Comparison of ENCODE assay signal across 12 cellular contexts in the genomic region with DNA sequence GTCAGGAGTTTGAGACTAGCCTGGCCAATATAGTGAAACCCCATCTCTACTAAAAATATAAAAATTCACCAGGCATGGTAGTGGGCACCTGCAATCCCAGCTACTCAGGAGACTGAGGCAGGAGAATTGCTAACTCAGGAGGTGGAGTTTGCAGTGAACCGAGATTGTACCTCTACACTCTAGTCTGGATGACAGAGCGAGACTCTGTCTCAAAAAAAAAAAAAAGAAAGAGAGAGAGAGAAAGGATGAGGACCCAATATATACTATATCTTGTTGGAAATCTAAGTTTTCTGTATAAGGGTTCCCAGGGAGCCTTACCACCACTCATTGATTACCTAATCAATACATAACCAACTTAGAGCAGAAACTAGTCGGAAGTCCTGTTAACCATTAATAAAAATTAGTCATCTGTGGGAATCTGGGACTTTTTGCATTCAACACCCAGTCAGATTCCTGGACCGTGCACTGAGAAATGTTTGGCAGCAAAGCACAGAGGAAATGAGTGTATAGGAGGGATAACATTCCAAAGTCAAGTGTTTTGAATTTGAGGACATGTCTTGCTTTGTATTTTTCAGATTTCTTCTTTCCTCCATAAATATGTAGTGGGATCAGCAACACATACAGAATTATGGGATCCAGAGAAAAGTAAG. TPM values are rescaled to one million over a fixed set of nuclear protein-coding genes. Genes with fewer than 3 reads are reported as not detected.
DNase-seq lines count a peak whose midpoint lies in the region; ATAC-seq and TF ChIP-seq lines count a peak whose summit lies in the region.
"Had no signal": no experiment of that assay in that cellular context is flagged by ENCODE, and none has a peak within 500 bp of the region (broad histone marks: within the 10 kb centered on the region; RNA-seq: fewer than 3 reads in every experiment).

No MANE protein-coding gene starts in this region.

- in situ Hi-C loops in brain microvascular endothelial cell (cut with HindIII; ENCODE audit: low pct_ligation_motif_present, low sequenced_read_pairs): no loop called here

- H3K4me1 ChIP-seq in cardiac muscle cell (ENCODE audit: low read depth): peaks cover 10% of the 10 kb centered on the region
- peaks cover 21% of the 10 kb centered on the region for H3K4me1 ChIP-seq in upper lobe of right lung

- TF ChIP-seq POLR2A in erythroblast (IDR thresholded peaks at IDR 0.05; ENCODE audit: low read length): no peak

- DNase-seq in cardiac muscle cell (ENCODE audit: low read depth in 1 of 2, low spot score in 1 of 2) (peak; percentile 18 to 85), cardiac septum (ENCODE audit: low spot score) (no peak), brain microvascular endothelial cell (peak; percentile 75), left kidney (ENCODE audit: low read depth, low spot score) (peak; percentile 21), upper lobe of right lung (no peak), erythroblast (lab: John Stamatoyannopoulos, UW) (no peak), NCI-H524 (lab: John Stamatoyannopoulos, UW) (no peak)
- no peak for DNase-seq in stimulated activated CD4-positive, alpha-beta T cell treated with anti-CD3 and anti-CD28 coated beads, Interleukin-4, amount 100 ng/mL, for 1 hour
- DNase-seq: 8988T; KG1; NCI-H82; stimulated activated CD4-positive, alpha-beta T cell treated with anti-CD3 and anti-CD28 coated beads, Interleukin-1b, Interleukin-23, amount 100 ng/mL, for 48 hours had no signal

- H3K27ac ChIP-seq in cardiac muscle cell (peak overlapping the region; percentile 74), brain microvascular endothelial cell (peak overlapping the region; percentile 46), upper lobe of right lung (peak overlapping the region; percentile 24)

- peak; percentile 68 for ATAC-seq in upper lobe of right lung

- no peak for TF ChIP-seq CTCF in cardiac muscle cell (IDR thresholded peaks at IDR 0.05; ENCODE audit: low read depth, low read length)
- no peak for TF ChIP-seq CTCF in brain microvascular endothelial cell (IDR thresholded peaks at IDR 0.05; ENCODE audit: low read depth, low read length, missing control alignments)
- TF ChIP-seq CTCF in upper lobe of right lung (IDR thresholded peaks at IDR 0.05): no peak

- peaks cover 3% of the 10 kb centered on the region for H3K36me3 ChIP-seq in cardiac muscle cell
- H3K36me3 ChIP-seq in brain microvascular endothelial cell (replicated peaks): no peaks in the 10 kb centered on the region
- H3K36me3 ChIP-seq in upper lobe of right lung: peaks cover under 1% of the 10 kb centered on the region

- H3K9me3 ChIP-seq in cardiac muscle cell (ENCODE audit: low read depth): no peaks in the 10 kb centered on the region
- no peaks in the 10 kb centered on the region for H3K9me3 ChIP-seq in upper lobe of right lung

- H3K27me3 ChIP-seq in cardiac muscle cell (no peaks in the 10 kb centered on the region), brain microvascular endothelial cell (replicated peaks) (no peaks in the 10 kb centered on the region), upper lobe of right lung (no peaks in the 10 kb centered on the region)

- no peak overlapping the region for H3K4me3 ChIP-seq in cardiac muscle cell
- H3K4me3 ChIP-seq in brain microvascular endothelial cell (ENCODE audit: low read depth, low read length): no peak overlapping the region
- no peak overlapping the region for H3K4me3 ChIP-seq in upper lobe of right lung

- intact Hi-C loops in cardiac septum (cut with DNase I) (loop anchor here (5.0 kb wide), 1 partner anchor 99 kb away; the partner anchor contains the start of genes FGD6 and VEZT), upper lobe of right lung (cut with DNase I) (loop anchor here (10.0 kb wide), 1 partner anchor 217 kb away; no protein-coding TSS in a partner anchor)

RNA-seq across cellular contexts. Expression of gene NR2C1, which starts 44.8 kb away (rescaled TPM):
- total RNA-seq in cardiac muscle cell (78.3 and 113 TPM in 2 replicates), cardiac septum (34.6 TPM), upper lobe of right lung (37.0 TPM)
- 38.1 and 61.2 TPM in 2 replicates for polyA plus RNA-seq in cardiac muscle cell

Comparison
In these comparisons a context has a peak if more than half of its experiments do, and no peak if none do; other contexts are left out.
1. DNase-seq: peak in cardiac muscle cell (2 of 2), brain microvascular endothelial cell (single experiment) and left kidney (single experiment); none in cardiac septum (single experiment), upper lobe of right lung (single experiment), erythroblast (0 of 2), NCI-H524 (0 of 2) and stimulated activated CD4-positive, alpha-beta T cell treated with anti-CD3 and anti-CD28 coated beads, Interleukin-4, amount 100 ng/mL, for 1 hour (single experiment).
2. H3K27ac ChIP-seq: peak in every context shown above with its lines; median percentile 74 in cardiac muscle cell; 46 in brain microvascular endothelial cell; 24 in upper lobe of right lung.